8 cellular contexts compared by ENCODE assay signal in the genomic region with DNA sequence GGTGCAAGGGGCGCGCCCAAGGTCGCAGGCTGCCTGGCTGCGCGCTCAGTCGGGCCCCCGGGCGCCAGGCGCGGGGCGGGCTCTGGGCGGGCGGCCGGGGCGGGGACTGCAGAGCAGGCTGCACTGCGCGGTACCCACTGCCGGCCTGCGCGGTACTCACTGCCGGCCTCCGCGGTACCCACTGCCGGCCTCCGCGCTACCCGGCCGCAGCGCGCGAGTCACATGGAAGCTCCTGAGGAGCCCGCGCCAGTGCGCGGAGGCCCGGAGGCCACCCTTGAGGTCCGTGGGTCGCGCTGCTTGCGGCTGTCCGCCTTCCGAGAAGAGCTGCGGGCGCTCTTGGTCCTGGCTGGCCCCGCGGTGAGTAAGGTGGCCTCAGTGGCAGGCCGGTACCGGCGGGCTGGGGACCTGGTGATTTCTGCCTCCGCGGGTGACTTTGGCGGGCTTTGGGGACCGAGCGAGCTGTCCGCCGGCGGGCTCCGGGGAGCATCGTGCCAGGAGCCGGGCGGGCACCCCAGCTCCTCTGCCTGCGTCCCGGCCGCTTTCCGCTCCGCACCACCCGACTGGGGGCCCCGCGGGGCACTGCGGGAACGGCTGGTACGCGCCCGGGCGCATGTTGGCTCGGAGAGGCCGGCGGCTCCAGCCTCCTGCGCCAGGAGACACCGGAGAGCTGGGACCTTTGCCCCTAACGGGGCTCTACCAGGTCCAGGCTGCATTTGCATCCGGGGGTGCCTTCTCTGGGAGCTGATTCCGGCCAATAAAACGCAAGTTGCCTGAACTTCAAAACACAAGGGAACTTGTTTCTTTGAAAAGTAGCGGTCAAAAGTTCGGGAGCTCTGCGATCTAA. TPM values are rescaled to one million over a fixed set of nuclear protein-coding genes. Genes with fewer than 3 reads are reported as not detected.
DNase-seq lines count a peak whose midpoint lies in the region; ATAC-seq and TF ChIP-seq lines count a peak whose summit lies in the region.

A gene with protein sequence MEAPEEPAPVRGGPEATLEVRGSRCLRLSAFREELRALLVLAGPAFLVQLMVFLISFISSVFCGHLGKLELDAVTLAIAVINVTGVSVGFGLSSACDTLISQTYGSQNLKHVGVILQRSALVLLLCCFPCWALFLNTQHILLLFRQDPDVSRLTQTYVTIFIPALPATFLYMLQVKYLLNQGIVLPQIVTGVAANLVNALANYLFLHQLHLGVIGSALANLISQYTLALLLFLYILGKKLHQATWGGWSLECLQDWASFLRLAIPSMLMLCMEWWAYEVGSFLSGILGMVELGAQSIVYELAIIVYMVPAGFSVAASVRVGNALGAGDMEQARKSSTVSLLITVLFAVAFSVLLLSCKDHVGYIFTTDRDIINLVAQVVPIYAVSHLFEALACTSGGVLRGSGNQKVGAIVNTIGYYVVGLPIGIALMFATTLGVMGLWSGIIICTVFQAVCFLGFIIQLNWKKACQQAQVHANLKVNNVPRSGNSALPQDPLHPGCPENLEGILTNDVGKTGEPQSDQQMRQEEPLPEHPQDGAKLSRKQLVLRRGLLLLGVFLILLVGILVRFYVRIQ (plus strand): TSS at position 137 of the 844 bp plus-strand sequence. CDS start 86 bp downstream, at position 223.

- no peaks in the 10 kb centered on the region for H3K36me3 Mint-ChIP-seq in activated naive CD4-positive, alpha-beta T cell treated with anti-CD3 and anti-CD28 coated beads for 36 hours (ENCODE audit: low read depth)
- H3K36me3 Mint-ChIP-seq in activated CD8-positive, alpha-beta T cell treated with anti-CD3 and anti-CD28 coated beads for 36 hours (ENCODE audit: low read depth): no peaks in the 10 kb centered on the region

- TF ChIP-seq POLR2A in gastroesophageal sphincter (IDR thresholded peaks at IDR 0.05): no peak

- peak; percentile 20 for DNase-seq in activated naive CD4-positive, alpha-beta T cell treated with anti-CD3 and anti-CD28 coated beads for 36 hours
- no peak for DNase-seq in activated naive CD4-positive, alpha-beta T cell treated with Interleukin-2 at 50 U/mL for 16 hours
- peak; percentile 11 for DNase-seq in activated CD8-positive, alpha-beta T cell treated with anti-CD3 and anti-CD28 coated beads for 36 hours
- DNase-seq in omental fat pad (ENCODE audit: low spot score) (no peak), NK-92 (lab: John Stamatoyannopoulos, UW; ENCODE audit: unreplicated experiment) (no peak)
- DNase-seq in activated effector memory CD4-positive, alpha-beta T cell treated with anti-CD3 and anti-CD28 coated beads, Interleukin-2, amount 50 U/mL, for 16 hours: no peak

- intact Hi-C loops in activated naive CD4-positive, alpha-beta T cell treated with anti-CD3 and anti-CD28 coated beads for 36 hours (cut with micrococcal nuclease): no loop called here
- intact Hi-C loops in activated CD8-positive, alpha-beta T cell treated with anti-CD3 and anti-CD28 coated beads for 36 hours (cut with micrococcal nuclease): no loop called here

- no peak within 1 kb of the TSS for H3K27ac ChIP-seq in gastroesophageal sphincter

- 0% methylated on average over 1 of the region's 87 CpGs for WGBS in gastroesophageal sphincter (ENCODE audit: low coverage in 1 of 2), 2 donors

- no peaks in the 10 kb centered on the region for H3K36me3 ChIP-seq in gastroesophageal sphincter

- TF ChIP-seq EP300 in gastroesophageal sphincter (IDR thresholded peaks at IDR 0.05): no peak

- H3K4me1 ChIP-seq in gastroesophageal sphincter: peaks cover 0 to 15% (median 11%) of the 10 kb centered on the region in 3 donors

- peaks cover 35% of the 10 kb centered on the region for H3K27me3 Mint-ChIP-seq in activated naive CD4-positive, alpha-beta T cell treated with anti-CD3 and anti-CD28 coated beads for 36 hours (ENCODE audit: low read depth)
- peaks cover 59% of the 10 kb centered on the region for H3K27me3 Mint-ChIP-seq in activated CD8-positive, alpha-beta T cell treated with anti-CD3 and anti-CD28 coated beads for 36 hours

- CTCF ChIA-PET in activated naive CD4-positive, alpha-beta T cell treated with anti-CD3 and anti-CD28 coated beads for 36 hours (lab: Charles Lee): interaction anchor here (1.1 to 1.6 kb wide), 4 partner anchors 21 to 233 kb away, joined by 3 to 6 read pairs (median 4); no protein-coding TSS in a partner anchor
- CTCF ChIA-PET in activated CD8-positive, alpha-beta T cell treated with anti-CD3 and anti-CD28 coated beads for 36 hours (lab: Charles Lee): interaction anchor here (0.8 to 1.7 kb wide), 6 partner anchors 13 to 211 kb away, joined by 3 to 7 read pairs (median 4); no protein-coding TSS in a partner anchor

- H3K27me3 ChIP-seq in gastroesophageal sphincter: peaks cover 42% of the 10 kb centered on the region

- no peak for TF ChIP-seq CTCF in activated CD8-positive, alpha-beta T cell treated with anti-CD3 and anti-CD28 coated beads for 36 hours (IDR thresholded peaks at IDR 0.05)
- no peak for TF ChIP-seq CTCF in gastroesophageal sphincter (IDR thresholded peaks at IDR 0.05)
- TF ChIP-seq CTCF in omental fat pad (IDR thresholded peaks at IDR 0.05): no peak

- peak within 1 kb of the TSS; percentile 10 to 57 for H3K4me3 ChIP-seq in gastroesophageal sphincter

- H3K4me3 Mint-ChIP-seq in activated naive CD4-positive, alpha-beta T cell treated with anti-CD3 and anti-CD28 coated beads for 36 hours: peak within 1 kb of the TSS; percentile 62
- H3K4me3 Mint-ChIP-seq in activated CD8-positive, alpha-beta T cell treated with anti-CD3 and anti-CD28 coated beads for 36 hours: peak within 1 kb of the TSS; percentile 59

- no peaks in the 10 kb centered on the region for H3K9me3 Mint-ChIP-seq in activated naive CD4-positive, alpha-beta T cell treated with anti-CD3 and anti-CD28 coated beads for 36 hours
- no peaks in the 10 kb centered on the region for H3K9me3 Mint-ChIP-seq in activated CD8-positive, alpha-beta T cell treated with anti-CD3 and anti-CD28 coated beads for 36 hours

- H3K9me3 ChIP-seq in gastroesophageal sphincter: no peaks in the 10 kb centered on the region

- peak; percentile 65 for ATAC-seq in activated CD8-positive, alpha-beta T cell treated with anti-CD3 and anti-CD28 coated beads for 36 hours
- ATAC-seq in gastroesophageal sphincter (peak; percentile 67), omental fat pad (ENCODE audit: low FRiP score) (peak; percentile 91), GM18861 (IDR thresholded peaks at IDR 0.05; ENCODE audit: unreplicated experiment) (no peak)

- peaks cover 12% of the 10 kb centered on the region for H3K4me1 Mint-ChIP-seq in activated naive CD4-positive, alpha-beta T cell treated with anti-CD3 and anti-CD28 coated beads for 36 hours (ENCODE audit: low read depth)
- peaks cover 12% of the 10 kb centered on the region for H3K4me1 Mint-ChIP-seq in activated CD8-positive, alpha-beta T cell treated with anti-CD3 and anti-CD28 coated beads for 36 hours (ENCODE audit: low read depth)

- POLR2A ChIA-PET in activated CD8-positive, alpha-beta T cell treated with anti-CD3 and anti-CD28 coated beads for 36 hours (lab: Charles Lee): interaction anchor here (1.0 kb wide), 1 partner anchor 114 kb away, joined by 3 read pairs; the partner anchor contains the start of gene ALDH3A2

- no peak within 1 kb of the TSS for H3K27ac Mint-ChIP-seq in activated naive CD4-positive, alpha-beta T cell treated with anti-CD3 and anti-CD28 coated beads for 36 hours
- H3K27ac Mint-ChIP-seq in activated CD8-positive, alpha-beta T cell treated with anti-CD3 and anti-CD28 coated beads for 36 hours: no peak within 1 kb of the TSS

RNA-seq across cellular contexts. Expression of the gene that starts here (rescaled TPM):
- under 1 TPM; 0.30 to 0.33 TPM for total RNA-seq in activated naive CD4-positive, alpha-beta T cell treated with anti-CD3 and anti-CD28 coated beads for 36 hours
- under 1 TPM in 1 of 2 experiments, not detected in 1; 0.11 TPM for total RNA-seq in activated CD8-positive, alpha-beta T cell treated with anti-CD3 and anti-CD28 coated beads for 36 hours
- total RNA-seq in gastroesophageal sphincter: 1 to 10 TPM in 2 of 4 donors, under 1 TPM in 1, not detected in 1; 0.72 to 2.2 (median 1.4) TPM
- 1 to 10 TPM in 3 of 4 donors, under 1 TPM in 1; 0.95 to 6.2 (median 5.6) TPM for total RNA-seq in omental fat pad

Comparison
In these comparisons a context has a peak if more than half of its experiments do, and no peak if none do; other contexts are left out.
1. Peak in DNase-seq in activated naive CD4-positive, alpha-beta T cell treated with anti-CD3 and anti-CD28 coated beads for 36 hours; RNA of the gene not detected or under 1 TPM.
2. Peak in DNase-seq and ATAC-seq in activated CD8-positive, alpha-beta T cell treated with anti-CD3 and anti-CD28 coated beads for 36 hours; RNA of the gene not detected or under 1 TPM.